In genomic region chr14:75982724-75983358, GRCh38 we compare ENCODE assay signal across 8 cellular contexts. TPM values are rescaled to one million over a fixed set of nuclear protein-coding genes. Genes with fewer than 3 reads are reported as not detected.
A peak's percentile ranks its signal among the peaks of the same experiment; 100 is the strongest.
DNase-seq lines count a peak whose midpoint lies in the region; ATAC-seq, FAIRE-seq and TF ChIP-seq lines count a peak whose summit lies in the region.

No MANE protein-coding gene starts in this region.

- H2AFZ ChIP-seq in OCI-LY3 (ENCODE audit: low read depth, low read length): peak overlapping the region; percentile 73; the same call in 1 of the 2 replicates

- no peaks in the 10 kb centered on the region for H3K27me3 ChIP-seq in OCI-LY3 (ENCODE audit: low read depth, low read length)
- no peaks in the 10 kb centered on the region for H3K27me3 ChIP-seq in colonic mucosa
- H3K27me3 ChIP-seq in testis: no peaks in the 10 kb centered on the region

- H4K20me1 ChIP-seq in OCI-LY3 (ENCODE audit: insufficient read depth, low read length): no peaks in the 10 kb centered on the region

- H3K9me3 ChIP-seq in OCI-LY3 (ENCODE audit: insufficient read depth, low read length) (no peaks in the 10 kb centered on the region), colonic mucosa (no peaks in the 10 kb centered on the region), testis (no peaks in the 10 kb centered on the region)

- peak; percentile 2 for ATAC-seq in GM21717 (IDR thresholded peaks at IDR 0.05; ENCODE audit: unreplicated experiment)

- H3K79me2 ChIP-seq in OCI-LY3 (ENCODE audit: low read length): no peaks in the 10 kb centered on the region

- peak; percentile 77 for DNase-seq in COLO668 (lab: John Stamatoyannopoulos, UW; ENCODE audit: unreplicated experiment)
- peak; percentile 57 for DNase-seq in colonic mucosa
- peak; percentile 44 for DNase-seq in medulla oblongata (ENCODE audit: extremely low spot score)
- DNase-seq in testis: peak; percentile 57
- DNase-seq in amniotic stem cell (lab: John Stamatoyannopoulos, UW): no peak
- DNase-seq in GM12891 (ENCODE audit: insufficient read length, low spot score): no peak

- 7 to 23% methylated on average over 7 to 33 of the region's 35 CpGs for WGBS in testis, 2 donors

- intact Hi-C loops in colonic mucosa (cut with DNase I): loop anchor here (2.0 to 5.0 kb wide), 3 partner anchors 186 to 406 kb away; partner anchors contain the start of gene FLVCR2
- intact Hi-C loops in testis (cut with DNase I; ENCODE audit: low total_unique reads): loop anchor here (5.0 kb wide), 1 partner anchor 266 kb away; no protein-coding TSS in a partner anchor

- H3K4me1 ChIP-seq in OCI-LY3 (ENCODE audit: low read length) (peaks cover 17% of the 10 kb centered on the region; the same call in 1 of the 2 replicates), colonic mucosa (peaks cover 10% of the 10 kb centered on the region), testis (peaks cover 19% of the 10 kb centered on the region)

- TF ChIP-seq POLR2A in testis (IDR thresholded peaks at IDR 0.05) (no peak), GM12891 (IDR thresholded peaks at IDR 0.05; ENCODE audit: low read depth, low read length) (no peak)

- H3K9ac ChIP-seq in OCI-LY3 (ENCODE audit: low read length): peak overlapping the region; percentile 37; the same call in 1 of the 2 replicates
- H3K9ac ChIP-seq in colonic mucosa (ENCODE audit: low read depth in 2 of 2, low read length in 2 of 2): peak overlapping the region; percentile 43 to 60

- H3K27ac ChIP-seq in OCI-LY3 (ENCODE audit: low read length) (no peak overlapping the region), colonic mucosa (peak overlapping the region; percentile 86), testis (peak overlapping the region; percentile 88 to 95)

- H3K4me3 ChIP-seq in OCI-LY3 (ENCODE audit: low read length): peak overlapping the region; percentile 90
- peak overlapping the region; percentile 83 for H3K4me3 ChIP-seq in colonic mucosa
- peak overlapping the region; percentile 65 to 70 for H3K4me3 ChIP-seq in testis

- TF ChIP-seq CTCF in OCI-LY3 (IDR thresholded peaks at IDR 0.05; ENCODE audit: low read depth, low read length) (no peak), colonic mucosa (IDR thresholded peaks at IDR 0.05) (peak; percentile 18), testis (IDR thresholded peaks at IDR 0.05) (no peak)

- peak overlapping the region; percentile 96 for H3K4me2 ChIP-seq in OCI-LY3 (ENCODE audit: low read length)

- no peak for FAIRE-seq in GM12891 (lab: Jason Lieb, UNC)

- H3K36me3 ChIP-seq in OCI-LY3 (replicated peaks; ENCODE audit: low read depth, low read length): no peaks in the 10 kb centered on the region
- no peaks in the 10 kb centered on the region for H3K36me3 ChIP-seq in colonic mucosa
- no peaks in the 10 kb centered on the region for H3K36me3 ChIP-seq in testis (ENCODE audit: low read depth, missing control alignments)

TF ChIP-seq in GM12891, 5 proteins besides CTCF, POLR2A, EP300 and RAD21:
- no peak for TF ChIP-seq TAF1 (IDR thresholded peaks at IDR 0.05; ENCODE audit: low read depth, low read length)
- no peak for TF ChIP-seq POLR2AphosphoS5 (IDR thresholded peaks at IDR 0.05; ENCODE audit: low read depth, low read length)
- TF ChIP-seq SPI1 (IDR thresholded peaks at IDR 0.05; ENCODE audit: low read depth, low read length): no peak
- no peak for TF ChIP-seq PAX5 (IDR thresholded peaks at IDR 0.05; ENCODE audit: insufficient read depth, low read length, severe bottlenecking)
- no peak for TF ChIP-seq POU2F2 (IDR thresholded peaks at IDR 0.05; ENCODE audit: low read depth, low read length)

RNA-seq across cellular contexts. Expression of gene TGFB3, which starts 1.0 kb away (rescaled TPM):
- total RNA-seq in colonic mucosa: 1 to 10 TPM; 3.9 to 6.5 TPM
- 10 to 100 TPM in 1 of 2 donors, 1 to 10 TPM in 1; 9.4 to 15.2 TPM for total RNA-seq in testis
- 18.0 TPM for polyA plus RNA-seq in testis (ENCODE audit: insufficient read depth, low read depth, low replicate concordance)
- 1.1 TPM for polyA plus RNA-seq in GM12891 (2012; ENCODE audit: low read depth, missing spikeins)

RNA-seq across cellular contexts. Expression of gene IFT43, which starts 2.7 kb away (rescaled TPM):
- total RNA-seq in colonic mucosa (10 to 100 TPM; 26.5 to 26.6 TPM), testis (10 to 100 TPM; 55.1 to 68.4 TPM)
- polyA plus RNA-seq in testis (ENCODE audit: insufficient read depth, low read depth, low replicate concordance): 85.4 TPM
- polyA plus RNA-seq in GM12891 (2012; ENCODE audit: low read depth, missing spikeins): 17.6 TPM

Comparison
In these comparisons a context has a peak if more than half of its experiments do, and no peak if none do; other contexts are left out.
1. DNase-seq: peak in COLO668 (single experiment), colonic mucosa (single experiment), medulla oblongata (single experiment) and testis (single experiment); none in amniotic stem cell (single experiment) and GM12891 (single experiment).
2. Peak in every context shown above with its lines, with median percentiles within 50 percentile points of each other: H3K4me3 ChIP-seq.